Comparison of ENCODE assay signal across 1 cellular context in genomic region chr3:32868719-32869512, GRCh38.
TF ChIP-seq lines count a peak whose summit lies in the region.

No MANE protein-coding gene starts in this region.

TF ChIP-seq in GM23338, 12 proteins besides CTCF, POLR2A, EP300 and RAD21 (continued from another document):
- no peak for TF ChIP-seq ZNF462 (CRISPR knock-in tag; IDR thresholded peaks at IDR 0.05)
